In genomic region chr2:20671036-20671735, GRCh38 we compare ENCODE assay signal across 27 cellular contexts. TPM values are rescaled to one million over a fixed set of nuclear protein-coding genes. Genes with fewer than 3 reads are reported as not detected.
DNase-seq lines count a peak whose midpoint lies in the region; ATAC-seq and TF ChIP-seq lines count a peak whose summit lies in the region.
"Had no signal": no experiment of that assay in that cellular context is flagged by ENCODE, and none has a peak within 500 bp of the region (broad histone marks: within the 10 kb centered on the region; RNA-seq: fewer than 3 reads in every experiment).

No MANE protein-coding gene starts in this region.

- peaks cover 43% of the 10 kb centered on the region for H3K4me1 ChIP-seq in HUES64 (ENCODE audit: insufficient read depth, low read length)
- peaks cover 29% of the 10 kb centered on the region for H3K4me1 ChIP-seq in hepatocyte (ENCODE audit: insufficient read depth)
- peaks cover 11% of the 10 kb centered on the region for H3K4me1 ChIP-seq in osteoblast (ENCODE audit: insufficient read depth, low read length)

- intact Hi-C loops in CD14-positive monocyte (cut with micrococcal nuclease), result no loop called here

- H3K27me3 ChIP-seq in HUES64 (ENCODE audit: insufficient read depth, low read length) (peaks cover 93% of the 10 kb centered on the region), hepatocyte (peaks cover 76% of the 10 kb centered on the region), osteoblast (ENCODE audit: insufficient read depth, low read length) (peaks cover 74% of the 10 kb centered on the region)
- H3K27me3 ChIP-seq: right lobe of liver had no signal

- no peak overlapping the region for H3K27ac Mint-ChIP-seq in CD14-positive monocyte
- H3K27ac Mint-ChIP-seq: activated CD8-positive, alpha-beta T cell treated with anti-CD3 and anti-CD28 coated beads, Interleukin-2, amount 10 ng/mL, durations not matched to agents 7 days and 5 days had no signal

- peaks cover 0 to 8% of the 10 kb centered on the region in 2 donors for H3K36me3 Mint-ChIP-seq in CD14-positive monocyte

- H3K9me3 ChIP-seq in HUES64 (ENCODE audit: insufficient read depth, low read depth, low read length) (no peaks in the 10 kb centered on the region), hepatocyte (ENCODE audit: low read depth) (no peaks in the 10 kb centered on the region), osteoblast (ENCODE audit: low read depth, low read length) (no peaks in the 10 kb centered on the region)
- H3K9me3 ChIP-seq: heart left ventricle, right lobe of liver had no signal

- no peak for TF ChIP-seq CTCF in CD14-positive monocyte (IDR thresholded peaks at IDR 0.05)
- TF ChIP-seq CTCF in hepatocyte (IDR thresholded peaks at IDR 0.05; ENCODE audit: poor library complexity), result no peak
- TF ChIP-seq CTCF in osteoblast (IDR thresholded peaks at IDR 0.05; ENCODE audit: extremely low read depth, low read depth, low read length), result no peak

- no peaks in the 10 kb centered on the region for H3K9me2 ChIP-seq in hepatocyte (replicated peaks; ENCODE audit: insufficient read depth)

- 0 out of 2 replicates have a peak overlapping the region, but pooled peaks have one; percentile 18 for H3K4me3 ChIP-seq in HUES64 (ENCODE audit: low read length)
- H3K4me3 ChIP-seq in hepatocyte, result no peak overlapping the region
- no peak overlapping the region for H3K4me3 ChIP-seq in osteoblast (ENCODE audit: insufficient read depth, low read length)
- H3K4me3 ChIP-seq: right lobe of liver had no signal

- H3K4me3 Mint-ChIP-seq in CD14-positive monocyte, result peak overlapping the region in 1 of 2 donors; percentile 86
- H3K4me3 Mint-ChIP-seq: activated CD8-positive, alpha-beta T cell treated with anti-CD3 and anti-CD28 coated beads, Interleukin-2, amount 10 ng/mL, durations not matched to agents 7 days and 5 days had no signal

- ATAC-seq in HG03175 (IDR thresholded peaks at IDR 0.05; ENCODE audit: unreplicated experiment), result no peak
- ATAC-seq: activated CD4-positive, CD25-positive, alpha-beta regulatory T cell treated with anti-CD3 and anti-CD28 coated beads, Interleukin-2, amount 50 U/mL, for 24 hours; activated CD8-positive, alpha-beta T cell treated with anti-CD3 and anti-CD28 coated beads, Interleukin-2, amount 10 ng/mL, durations not matched to agents 7 days and 5 days; heart left ventricle; left ventricle myocardium superior; right lobe of liver had no signal

- WGBS in HUES64, result 5% methylated on average over 60 of the region's 60 CpGs
- 12% methylated on average over 36 of the region's 60 CpGs for WGBS in hepatocyte (ENCODE audit: low lambda C conversion rate, missing lambda C conversion rate)

- no peak overlapping the region for H3K9ac ChIP-seq in HUES64 (ENCODE audit: low read depth, low read length)

- DNase-seq in CD14-positive monocyte (ENCODE audit: low spot score) (peak; percentile 38), hepatocyte (ENCODE audit: low spot score) (no peak), osteoblast (ENCODE audit: insufficient read length, low spot score, missing footprints) (peak; percentile 75), SK-N-DZ (ENCODE audit: low spot score) (no peak)
- no peak for DNase-seq in stimulated activated CD4-positive, alpha-beta T cell treated with anti-CD3 and anti-CD28 coated beads, Interleukin-4, amount 100 ng/mL, for 1 hour
- no peak for DNase-seq in activated CD4-positive, CD25-positive, alpha-beta regulatory T cell (lab: John Stamatoyannopoulos, UW)
- DNase-seq: activated CD8-positive, alpha-beta T cell treated with anti-CD3 and anti-CD28 coated beads, Interleukin-2, amount 10 ng/mL, durations not matched to agents 7 days and 5 days; activated naive CD4-positive, alpha-beta T cell treated with Interleukin-2 at 50 U/mL for 16 hours; activated T-cell treated with anti-CD3 and anti-CD28 coated beads, Interleukin-2, amount 50 U/mL, for 1 hour; amniotic stem cell; caudate nucleus; dermis blood vessel endothelial cell; EL; heart left ventricle; left ventricle myocardium superior; MV-4-11; NCI-H1694; NCI-H526 treated with DMSO at 0.1 percent for 48 hours; RPMI8226; stimulated activated CD4-positive, alpha-beta T cell treated with anti-CD3 and anti-CD28 coated beads, Interleukin-15, amount 100 ng/mL, for 24 hours; substantia nigra; T1000 had no signal

- peaks cover 2 to 28% (median 5%) of the 10 kb centered on the region in 7 donors for H3K9me3 Mint-ChIP-seq in CD14-positive monocyte

- H3K4me1 Mint-ChIP-seq in CD14-positive monocyte, result peaks cover 23% of the 10 kb centered on the region

- H2AFZ ChIP-seq in hepatocyte, result peak overlapping the region; percentile 49
- H2AFZ ChIP-seq in osteoblast (ENCODE audit: low read length), result no peak overlapping the region

- H4K20me1 ChIP-seq in hepatocyte (ENCODE audit: insufficient read depth, poor library complexity, severe bottlenecking) (no peaks in the 10 kb centered on the region), osteoblast (ENCODE audit: insufficient read depth, low read length) (no peaks in the 10 kb centered on the region)

- H3K27ac ChIP-seq in HUES64 (ENCODE audit: low read depth, low read length), result no peak overlapping the region
- H3K27ac ChIP-seq in hepatocyte, result no peak overlapping the region
- no peak overlapping the region for H3K27ac ChIP-seq in osteoblast (ENCODE audit: low read depth, low read length)
- H3K27ac ChIP-seq: C4-2B, heart left ventricle, right lobe of liver had no signal

- H3K79me2 ChIP-seq in hepatocyte (no peaks in the 10 kb centered on the region), osteoblast (ENCODE audit: insufficient read depth, low read length) (no peaks in the 10 kb centered on the region)

- H3K27me3 Mint-ChIP-seq in CD14-positive monocyte (ENCODE audit: low read depth in 3 of 3), result peaks cover 80 to 88% (median 84%) of the 10 kb centered on the region in 3 donors

- H3K36me3 ChIP-seq in HUES64 (ENCODE audit: insufficient read depth, low read length), result no peaks in the 10 kb centered on the region
- H3K36me3 ChIP-seq in hepatocyte (replicated peaks; ENCODE audit: insufficient read depth, low read depth), result no peaks in the 10 kb centered on the region
- no peaks in the 10 kb centered on the region for H3K36me3 ChIP-seq in osteoblast (ENCODE audit: insufficient read depth, low read length)
- H3K36me3 ChIP-seq: heart left ventricle had no signal

- H3K4me2 ChIP-seq in hepatocyte (peak overlapping the region; percentile 66), osteoblast (ENCODE audit: insufficient read depth, low read length) (no peak overlapping the region)

RNA-seq across cellular contexts. Expression of gene GDF7, which starts 4.2 kb away (rescaled TPM):
- not detected for polyA plus RNA-seq in CD14-positive monocyte
- 0.15 TPM for polyA plus RNA-seq in HUES64 (2013, experiment 1 of 2)
- polyA plus RNA-seq in HUES64 (2013, experiment 2 of 2), result 0.25 TPM
- total RNA-seq in hepatocyte, result 0.24 and 0.37 TPM in 2 replicates
- 0.10 and 0.24 TPM in 2 replicates for polyA plus RNA-seq in hepatocyte
- total RNA-seq in osteoblast, result under 0.01 TPM in 1 of 2 replicates, not detected in the other
- polyA plus RNA-seq in SK-N-DZ (2014; cell fraction: cytosol; rRNA removed), result not detected in 2 replicates
- 0.14 TPM in 1 of 2 replicates, not detected in the other for polyA plus RNA-seq in SK-N-DZ (2014; cell fraction: nucleus; rRNA removed)
- total RNA-seq: activated CD8-positive, alpha-beta T cell treated with anti-CD3 and anti-CD28 coated beads, Interleukin-2, amount 10 ng/mL, durations not matched to agents 7 days and 5 days had no signal

RNA-seq across cellular contexts. Expression of gene HS1BP3, which starts 20.3 kb away (rescaled TPM):
- polyA plus RNA-seq in CD14-positive monocyte (10 to 100 TPM; 45.4 to 48.9 TPM), hepatocyte (26.3 and 29.6 TPM in 2 replicates)
- 7.3 TPM for polyA plus RNA-seq in HUES64 (2013, experiment 1 of 2)
- polyA plus RNA-seq in HUES64 (2013, experiment 2 of 2), result 10.7 TPM
- total RNA-seq in hepatocyte (25.8 and 26.8 TPM in 2 replicates), osteoblast (47.4 and 47.8 TPM in 2 replicates)
- 10.6 and 18.1 TPM in 2 replicates for polyA plus RNA-seq in SK-N-DZ (2014; cell fraction: cytosol; rRNA removed)
- 12.7 and 17.9 TPM in 2 replicates for polyA plus RNA-seq in SK-N-DZ (2014; cell fraction: nucleus; rRNA removed)

Comparison
In these comparisons a context has a peak if more than half of its experiments do, and no peak if none do; other contexts are left out.
1. DNase-seq: peak in CD14-positive monocyte (single experiment) and osteoblast (single experiment); none in hepatocyte (single experiment), SK-N-DZ (single experiment), stimulated activated CD4-positive, alpha-beta T cell treated with anti-CD3 and anti-CD28 coated beads, Interleukin-4, amount 100 ng/mL, for 1 hour (single experiment) and activated CD4-positive, CD25-positive, alpha-beta regulatory T cell (0 of 4).